ENCODE assay signal across 39 cellular contexts in the genomic region with DNA sequence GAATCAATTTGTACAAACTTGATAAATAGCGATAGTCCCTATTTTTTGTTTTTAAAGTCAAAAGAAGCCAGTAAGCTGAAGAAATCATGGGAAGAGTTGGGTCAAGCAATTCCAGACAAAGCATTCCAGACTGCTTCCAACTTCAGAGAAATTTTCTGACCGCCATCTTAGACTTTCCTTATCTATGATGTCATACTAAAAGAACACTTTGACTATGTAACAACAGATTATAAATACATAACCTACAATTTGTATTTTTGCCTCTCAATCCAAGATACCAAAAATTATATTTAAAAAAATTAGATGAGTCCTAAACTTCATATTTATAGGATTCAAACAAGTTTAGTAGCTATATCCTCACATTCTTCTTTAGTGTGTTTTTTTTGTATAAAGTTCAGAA.
"Had no signal": no experiment of that assay in that cellular context is flagged by ENCODE, and none has a peak within 500 bp of the region (broad histone marks: within the 10 kb centered on the region; RNA-seq: fewer than 3 reads in every experiment).

No MANE protein-coding gene starts in this region.

- DNase-seq: activated effector memory CD4-positive, alpha-beta T cell treated with anti-CD3 and anti-CD28 coated beads, Interleukin-2, amount 50 U/mL, for 16 hours; activated effector memory CD4-positive, alpha-beta T cell treated with Interleukin-2 at 50 U/mL for 16 hours; activated gamma-delta T cell; activated gamma-delta T cell treated with Interleukin-2 at 50 U/mL for 16 hours; activated naive CD4-positive, alpha-beta T cell; activated naive CD4-positive, alpha-beta T cell treated with anti-CD3 and anti-CD28 coated beads for 36 hours; activated naive CD4-positive, alpha-beta T cell treated with anti-CD3 and anti-CD28 coated beads, Interleukin-2, amount 10 ng/mL, durations not matched to agents 7 days and 5 days; activated naive CD4-positive, alpha-beta T cell treated with anti-CD3 and anti-CD28 coated beads, Interleukin-2, amount 50 U/mL, for 16 hours; activated naive CD4-positive, alpha-beta T cell treated with Interleukin-2 at 50 U/mL for 16 hours; activated naive CD8-positive, alpha-beta T cell treated with anti-CD3 and anti-CD28 coated beads for 36 hours; activated naive CD8-positive, alpha-beta T cell treated with anti-CD3 and anti-CD28 coated beads, Interleukin-2, amount 10 ng/mL, durations not matched to agents 7 days and 5 days; activated naive CD8-positive, alpha-beta T cell treated with anti-CD3 and anti-CD28 coated beads, Interleukin-2, amount 50 U/mL, for 24 hours; activated T-cell treated with anti-CD3 and anti-CD28 coated beads, Interleukin-2, amount 50 U/mL, for 1 hour; activated T-cell treated with anti-CD3 and anti-CD28 coated beads, Interleukin-2, amount 50 U/mL, for 24 hours; activated T-cell treated with anti-CD3 and anti-CD28 coated beads, Interleukin-2, amount 50 U/mL, for 4 hours; activated T-cell treated with anti-CD3 and anti-CD28 coated beads, Interleukin-2, amount 50 U/mL, for 48 hours; activated T-cell treated with anti-CD3 and anti-CD28 coated beads, Interleukin-2, amount 50 U/mL, for 72 hours; adrenal gland; amniotic stem cell; amygdala; anterior cingulate cortex; aorta; body of pancreas; brain microvascular endothelial cell; caudate nucleus; central memory CD4-positive, alpha-beta T cell; cerebellar nuclear complex had no signal

- H3K27ac Mint-ChIP-seq: activated naive CD4-positive, alpha-beta T cell treated with anti-CD3 and anti-CD28 coated beads for 36 hours; activated naive CD4-positive, alpha-beta T cell treated with anti-CD3 and anti-CD28 coated beads, Interleukin-2, amount 10 ng/mL, durations not matched to agents 7 days and 5 days; activated naive CD4-positive, alpha-beta T cell treated with anti-CD3 and anti-CD28 coated beads, Interleukin-2, amount 50 U/mL, for 24 hours; activated naive CD4-positive, alpha-beta T cell treated with anti-CD3 and anti-CD28 coated beads, Interleukin-2, amount 50 U/mL, for 72 hours; activated naive CD8-positive, alpha-beta T cell; activated naive CD8-positive, alpha-beta T cell treated with anti-CD3 and anti-CD28 coated beads for 36 hours; activated naive CD8-positive, alpha-beta T cell treated with anti-CD3 and anti-CD28 coated beads, Interleukin-2, amount 10 ng/mL, durations not matched to agents 7 days and 5 days; activated naive CD8-positive, alpha-beta T cell treated with anti-CD3 and anti-CD28 coated beads, Interleukin-2, amount 50 U/mL, for 24 hours; activated T-cell treated with anti-CD3 and anti-CD28 coated beads, Interleukin-2, amount 50 U/mL, for 24 hours; activated T-cell treated with anti-CD3 and anti-CD28 coated beads, Interleukin-2, amount 50 U/mL, for 72 hours; activated T-helper 1 cell treated with anti-CD3 and anti-CD28 coated beads, Interleukin-12 subunit alpha, Interleukin-12 subunit beta, Interleukin-2, Interleukin-4 antibody, amounts not matched to agents 30 ng/mL and 10 ng/mL and 1 ng/mL, durations not matched to agents 14 hours and 24 hours and 36 hours; activated T-helper 17 cell treated with anti-CD3 and anti-CD28 coated beads, Interleukin-2, amount 50 U/mL, for 72 hours; activated T-helper 2 cell treated with anti-CD3 and anti-CD28 coated beads, Interferon-gamma antibody, Interleukin-2, Interleukin-4, amounts not matched to agents 10 μg/mL and 5 μg/mL and 100 μg/mL, durations not matched to agents 14 hours and 24 hours and 36 hours; brain had no signal

- H3K4me1 ChIP-seq: adrenal gland, ascending aorta, body of pancreas had no signal

- ATAC-seq: activated naive CD4-positive, alpha-beta T cell treated with anti-CD3 and anti-CD28 coated beads, Interleukin-2, amount 50 U/mL, for 72 hours; activated naive CD8-positive, alpha-beta T cell treated with anti-CD3 and anti-CD28 coated beads, Interleukin-2, amount 50 U/mL, for 24 hours; activated T-cell treated with anti-CD3 and anti-CD28 coated beads, Interleukin-2, amount 50 U/mL, for 4 hours; activated T-cell treated with anti-CD3 and anti-CD28 coated beads, Interleukin-2, amount 50 U/mL, for 72 hours; activated T-helper 17 cell treated with anti-CD3 and anti-CD28 coated beads, Interleukin-2, amount 50 U/mL, for 72 hours; body of pancreas had no signal

- H3K4me3 Mint-ChIP-seq: activated naive CD4-positive, alpha-beta T cell treated with anti-CD3 and anti-CD28 coated beads for 36 hours; activated naive CD4-positive, alpha-beta T cell treated with anti-CD3 and anti-CD28 coated beads, Interleukin-2, amount 10 ng/mL, durations not matched to agents 7 days and 5 days; activated naive CD4-positive, alpha-beta T cell treated with anti-CD3 and anti-CD28 coated beads, Interleukin-2, amount 50 U/mL, for 24 hours; activated naive CD8-positive, alpha-beta T cell; activated naive CD8-positive, alpha-beta T cell treated with anti-CD3 and anti-CD28 coated beads for 36 hours; activated naive CD8-positive, alpha-beta T cell treated with anti-CD3 and anti-CD28 coated beads, Interleukin-2, amount 10 ng/mL, durations not matched to agents 7 days and 5 days; activated naive CD8-positive, alpha-beta T cell treated with anti-CD3 and anti-CD28 coated beads, Interleukin-2, amount 50 U/mL, for 24 hours; activated T-cell treated with anti-CD3 and anti-CD28 coated beads, Interleukin-2, amount 50 U/mL, for 24 hours; activated T-cell treated with anti-CD3 and anti-CD28 coated beads, Interleukin-2, amount 50 U/mL, for 4 hours; activated T-cell treated with anti-CD3 and anti-CD28 coated beads, Interleukin-2, amount 50 U/mL, for 72 hours; activated T-helper 1 cell treated with anti-CD3 and anti-CD28 coated beads, Interleukin-12 subunit alpha, Interleukin-12 subunit beta, Interleukin-2, Interleukin-4 antibody, amounts not matched to agents 30 ng/mL and 10 ng/mL and 1 ng/mL, durations not matched to agents 14 hours and 24 hours and 36 hours; activated T-helper 17 cell treated with anti-CD3 and anti-CD28 coated beads, Interleukin-2, amount 50 U/mL, for 72 hours; brain; central memory CD8-positive, alpha-beta T cell had no signal

- H3K27me3 ChIP-seq: adrenal gland, ascending aorta, body of pancreas, brain microvascular endothelial cell, cardiac muscle cell had no signal

- H3K27me3 Mint-ChIP-seq: activated naive CD8-positive, alpha-beta T cell treated with anti-CD3 and anti-CD28 coated beads, Interleukin-2, amount 50 U/mL, for 24 hours; brain had no signal

- H3K4me3 ChIP-seq: adrenal gland, ascending aorta, body of pancreas, cardiac muscle cell had no signal

- H3K9me3 ChIP-seq: adrenal gland, ascending aorta, body of pancreas had no signal

- H3K9me3 Mint-ChIP-seq: activated naive CD4-positive, alpha-beta T cell treated with anti-CD3 and anti-CD28 coated beads, Interleukin-2, amount 10 ng/mL, durations not matched to agents 7 days and 5 days; activated naive CD4-positive, alpha-beta T cell treated with anti-CD3 and anti-CD28 coated beads, Interleukin-2, amount 50 U/mL, for 24 hours; activated naive CD8-positive, alpha-beta T cell treated with anti-CD3 and anti-CD28 coated beads for 36 hours; activated naive CD8-positive, alpha-beta T cell treated with anti-CD3 and anti-CD28 coated beads, Interleukin-2, amount 10 ng/mL, durations not matched to agents 7 days and 5 days; activated naive CD8-positive, alpha-beta T cell treated with anti-CD3 and anti-CD28 coated beads, Interleukin-2, amount 50 U/mL, for 24 hours; activated T-cell treated with anti-CD3 and anti-CD28 coated beads, Interleukin-2, amount 50 U/mL, for 24 hours; activated T-cell treated with anti-CD3 and anti-CD28 coated beads, Interleukin-2, amount 50 U/mL, for 4 hours; activated T-helper 1 cell treated with anti-CD3 and anti-CD28 coated beads, Interleukin-12 subunit alpha, Interleukin-12 subunit beta, Interleukin-2, Interleukin-4 antibody, amounts not matched to agents 30 ng/mL and 10 ng/mL and 1 ng/mL, durations not matched to agents 14 hours and 24 hours and 36 hours; activated T-helper 17 cell treated with anti-CD3 and anti-CD28 coated beads, Interleukin-2, amount 50 U/mL, for 72 hours; activated T-helper 2 cell treated with anti-CD3 and anti-CD28 coated beads, Interferon-gamma antibody, Interleukin-2, Interleukin-4, amounts not matched to agents 10 μg/mL and 5 μg/mL and 100 μg/mL, durations not matched to agents 14 hours and 24 hours and 36 hours; brain; central memory CD8-positive, alpha-beta T cell had no signal

- H3K4me1 Mint-ChIP-seq: activated naive CD4-positive, alpha-beta T cell treated with anti-CD3 and anti-CD28 coated beads, Interleukin-2, amount 10 ng/mL, durations not matched to agents 7 days and 5 days; activated naive CD8-positive, alpha-beta T cell treated with anti-CD3 and anti-CD28 coated beads for 36 hours; activated naive CD8-positive, alpha-beta T cell treated with anti-CD3 and anti-CD28 coated beads, Interleukin-2, amount 10 ng/mL, durations not matched to agents 7 days and 5 days; activated T-helper 17 cell treated with anti-CD3 and anti-CD28 coated beads, Interleukin-2, amount 50 U/mL, for 72 hours; brain; central memory CD8-positive, alpha-beta T cell had no signal

- H3K36me3 Mint-ChIP-seq: activated naive CD4-positive, alpha-beta T cell treated with anti-CD3 and anti-CD28 coated beads, Interleukin-2, amount 10 ng/mL, durations not matched to agents 7 days and 5 days; activated naive CD8-positive, alpha-beta T cell; activated naive CD8-positive, alpha-beta T cell treated with anti-CD3 and anti-CD28 coated beads for 36 hours; activated naive CD8-positive, alpha-beta T cell treated with anti-CD3 and anti-CD28 coated beads, Interleukin-2, amount 10 ng/mL, durations not matched to agents 7 days and 5 days; brain had no signal

- FAIRE-seq: astrocyte, bronchial epithelial cell had no signal

- H3K36me3 ChIP-seq: adrenal gland, ascending aorta, brain microvascular endothelial cell, cardiac muscle cell had no signal

- H3K27ac ChIP-seq: adrenal gland, ascending aorta, body of pancreas, brain microvascular endothelial cell, cardiac muscle cell had no signal
